In the genomic region with DNA sequence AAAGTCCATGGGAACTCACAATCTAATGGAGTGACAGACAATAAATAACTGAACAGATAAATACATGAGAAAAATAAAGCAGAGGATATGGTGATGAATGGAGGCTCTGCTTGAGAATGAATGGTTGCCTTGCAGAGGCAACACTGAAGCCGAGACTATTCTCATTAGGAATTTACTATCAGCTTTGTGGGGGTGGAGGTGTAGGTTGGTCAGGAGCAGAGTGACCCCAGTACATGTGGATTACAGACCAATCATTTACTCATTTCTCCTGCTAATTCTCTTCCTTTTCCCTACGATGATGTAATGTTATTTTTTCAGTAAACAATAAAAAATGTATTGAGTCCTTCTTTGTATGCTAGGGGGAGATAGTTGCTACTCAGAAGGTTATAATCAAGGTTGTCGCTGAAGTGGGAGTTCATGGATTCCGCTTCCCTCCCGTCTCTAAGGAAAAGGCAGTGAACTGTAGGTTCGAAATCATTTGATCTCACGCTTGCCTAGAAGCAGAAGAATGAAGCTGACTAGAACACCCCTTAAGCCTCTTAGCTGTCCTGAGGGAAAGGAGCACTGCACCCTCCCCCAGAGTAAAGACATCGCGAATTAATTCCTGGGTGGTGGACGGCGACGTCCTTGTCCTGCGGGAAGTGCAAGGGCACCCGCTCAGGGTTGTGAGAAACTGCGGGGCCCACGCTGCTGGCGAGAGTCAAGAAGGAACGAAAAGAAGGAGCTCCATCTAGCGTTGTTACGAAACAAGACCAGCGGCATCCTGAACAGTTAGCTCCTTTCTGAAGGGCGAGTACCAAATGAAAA, we compare ENCODE assay signal across 8 cellular contexts.
DNase-seq lines count a peak whose midpoint lies in the region; ATAC-seq, FAIRE-seq and TF ChIP-seq lines count a peak whose summit lies in the region.

No MANE protein-coding gene starts in this region.

- ATAC-seq in GM19025 (IDR thresholded peaks at IDR 0.05; ENCODE audit: low read depth, unreplicated experiment), result peak; percentile 93
- ATAC-seq in HG03439 (IDR thresholded peaks at IDR 0.05; ENCODE audit: unreplicated experiment), result peak; percentile 91
- peak; percentile 88 for ATAC-seq in activated CD8-positive, alpha-beta T cell treated with anti-CD3 and anti-CD28 coated beads for 36 hours

- intact Hi-C loops in activated CD8-positive, alpha-beta T cell treated with anti-CD3 and anti-CD28 coated beads for 36 hours (cut with micrococcal nuclease), result loop anchor here (5.0 kb wide), 1 partner anchor 217 kb away; no protein-coding TSS in a partner anchor

- CTCF ChIA-PET in activated CD8-positive, alpha-beta T cell treated with anti-CD3 and anti-CD28 coated beads for 36 hours (lab: Charles Lee), result interaction anchor here (0.6 to 3.0 kb wide), 40 partner anchors 8 to 375 kb away, joined by 3 to 56 read pairs (median 4); no protein-coding TSS in a partner anchor

- no peaks in the 10 kb centered on the region for H3K9me3 Mint-ChIP-seq in activated CD8-positive, alpha-beta T cell treated with anti-CD3 and anti-CD28 coated beads for 36 hours

- H3K27me3 Mint-ChIP-seq in activated CD8-positive, alpha-beta T cell treated with anti-CD3 and anti-CD28 coated beads for 36 hours, result peaks cover 3% of the 10 kb centered on the region

- no peaks in the 10 kb centered on the region for H3K36me3 Mint-ChIP-seq in activated CD8-positive, alpha-beta T cell treated with anti-CD3 and anti-CD28 coated beads for 36 hours (ENCODE audit: low read depth)

- POLR2A ChIA-PET in activated CD8-positive, alpha-beta T cell treated with anti-CD3 and anti-CD28 coated beads for 36 hours (lab: Charles Lee), result interaction anchor here (1.0 kb wide), 2 partner anchors 214 to 216 kb away, joined by 3 read pairs; no protein-coding TSS in a partner anchor

- TF ChIP-seq CTCF in activated CD8-positive, alpha-beta T cell treated with anti-CD3 and anti-CD28 coated beads for 36 hours (IDR thresholded peaks at IDR 0.05), result peak; percentile 62

- no peaks in the 10 kb centered on the region for H3K4me1 Mint-ChIP-seq in activated CD8-positive, alpha-beta T cell treated with anti-CD3 and anti-CD28 coated beads for 36 hours (ENCODE audit: low read depth)

- no peak overlapping the region for H3K4me3 Mint-ChIP-seq in activated CD8-positive, alpha-beta T cell treated with anti-CD3 and anti-CD28 coated beads for 36 hours

- FAIRE-seq in endometrium (lab: Jason Lieb, UNC), result peak; percentile 23

- no peak overlapping the region for H3K27ac Mint-ChIP-seq in activated CD8-positive, alpha-beta T cell treated with anti-CD3 and anti-CD28 coated beads for 36 hours

- DNase-seq in Ammon's horn (ENCODE audit: low spot score), result peak; percentile 93
- DNase-seq in NCI-H510A treated with DMSO at 0.1 percent for 48 hours (lab: John Stamatoyannopoulos, UW), result peak; percentile 71
- DNase-seq in activated CD8-positive, alpha-beta T cell treated with anti-CD3 and anti-CD28 coated beads for 36 hours, result peak; percentile 63
- peak; percentile 60 to 79 for DNase-seq in lung microvascular endothelial cell (ENCODE audit: low read depth in 2 of 2)
- peak; percentile 9 to 35 (median 14) for DNase-seq in stimulated activated CD4-positive, alpha-beta T cell treated with anti-CD3 and anti-CD28 coated beads, TNF-alpha, amount 100 ng/mL, for 48 hours (ENCODE audit: low read depth in 3 of 3)

Comparison
In these comparisons a context has a peak if more than half of its experiments do, and no peak if none do; other contexts are left out.
1. Peak in every context shown above with its lines: DNase-seq and ATAC-seq.
2. DNase-seq: peak in every context shown above with its lines; median percentile 93 in Ammon's horn; 71 in NCI-H510A treated with DMSO at 0.1 percent for 48 hours; 70 in lung microvascular endothelial cell; 63 in activated CD8-positive, alpha-beta T cell treated with anti-CD3 and anti-CD28 coated beads for 36 hours; 14 in stimulated activated CD4-positive, alpha-beta T cell treated with anti-CD3 and anti-CD28 coated beads, TNF-alpha, amount 100 ng/mL, for 48 hours.